ENCODE assay signal across 16 cellular contexts in genomic region chr6:155162682-155163081, GRCh38.
DNase-seq lines count a peak whose midpoint lies in the region; ATAC-seq and TF ChIP-seq lines count a peak whose summit lies in the region.
"Had no signal": no experiment of that assay in that cellular context is flagged by ENCODE, and none has a peak within 500 bp of the region (broad histone marks: within the 10 kb centered on the region; RNA-seq: fewer than 3 reads in every experiment).

No MANE protein-coding gene starts in this region.

- no peaks in the 10 kb centered on the region for H4K20me1 ChIP-seq in PC-9 (ENCODE audit: insufficient read depth)

- no peak overlapping the region for H2AK5ac ChIP-seq in mesenchymal stem cell (ENCODE audit: low read length, severe bottlenecking)

- no peak overlapping the region for H3K14ac ChIP-seq in mesenchymal stem cell (ENCODE audit: low read length in 2 of 2)

- H3K4me1 ChIP-seq in PC-9 (replicated peaks; ENCODE audit: insufficient read depth) (peaks cover 38% of the 10 kb centered on the region), mesenchymal stem cell (ENCODE audit: control insufficient read depth, insufficient read depth, low read depth, low read length) (no peaks in the 10 kb centered on the region)

- peaks cover 19% of the 10 kb centered on the region for H3F3A ChIP-seq in PC-9 (ENCODE audit: insufficient read depth, low read depth)

- no peak overlapping the region for H3K4ac ChIP-seq in mesenchymal stem cell (ENCODE audit: low read depth in 1 of 2, low read length in 2 of 2)

- no peak overlapping the region for H2BK5ac ChIP-seq in mesenchymal stem cell (ENCODE audit: low read depth, low read length, poor library complexity, severe bottlenecking)

- H3K27me3 ChIP-seq in PC-9 (ENCODE audit: insufficient read depth, low read depth) (no peaks in the 10 kb centered on the region), mesenchymal stem cell (ENCODE audit: control insufficient read depth in 1 of 2, insufficient read depth in 1 of 2, low read length in 2 of 2) (no peaks in the 10 kb centered on the region)

- H4K8ac ChIP-seq in mesenchymal stem cell (ENCODE audit: low read length), result no peak overlapping the region

- POLR2A ChIA-PET in PC-9 (lab: Charles Lee; ENCODE audit: unreplicated experiment), result interaction anchor here (0.7 to 1.0 kb wide), 3 partner anchors 9 kb away, joined by 3 to 7 read pairs (median 5); no protein-coding TSS in a partner anchor

- H4K91ac ChIP-seq in mesenchymal stem cell (ENCODE audit: low read length), result no peak overlapping the region

- no TSS peak for BruUV-seq in PC-9 (replicated peaks; lab: Mats Ljungman, UMichigan)

- H3K4me2 ChIP-seq in PC-9 (peak overlapping the region; percentile 57), mesenchymal stem cell (ENCODE audit: low read length, poor library complexity, severe bottlenecking) (no peak overlapping the region)

- no peak overlapping the region for H3K18ac ChIP-seq in mesenchymal stem cell (ENCODE audit: low read depth in 1 of 2, low read length in 2 of 2)

- H3K79me2 ChIP-seq in PC-9 (ENCODE audit: low read depth), result no peaks in the 10 kb centered on the region

- H3K9ac ChIP-seq in mesenchymal stem cell (ENCODE audit: low read length), result no peak overlapping the region

- DNase-seq in EH (ENCODE audit: low read depth), result peak; percentile 39
- peak in 1 of 2 experiments; percentile 79 for DNase-seq in PC-9
- peak; percentile 37 for DNase-seq in dermis blood vessel endothelial cell
- peak; percentile 43 for DNase-seq in mesenchymal stem cell
- no peak for DNase-seq in KBM-7
- DNase-seq: C1 segment of cervical spinal cord, DMS153, NCI-H1092, NCI-H1694, NCI-H2107, NCI-H82, SIG-M5 had no signal

- H3K4me3 ChIP-seq in PC-9 (no peak overlapping the region), mesenchymal stem cell (ENCODE audit: insufficient read depth in 1 of 2, low read depth in 1 of 2, low read length in 2 of 2) (no peak overlapping the region)
- H3K4me3 ChIP-seq: K562 had no signal

- H3K27ac ChIP-seq in PC-9, result peak overlapping the region; percentile 70
- H3K27ac ChIP-seq in mesenchymal stem cell (ENCODE audit: low read length, poor library complexity, severe bottlenecking), result no peak overlapping the region
- H3K27ac ChIP-seq: HL-60 had no signal

- in situ Hi-C loops in KBM-7 (cut with MboI; ENCODE audit: low pct_unique_long_range_greater_than_20kb, low sequenced_read_pairs), result loop anchor here (10.0 to 25.0 kb wide), 2 partner anchors 228 to 475 kb away; no protein-coding TSS in a partner anchor

- no peak overlapping the region for H3K23ac ChIP-seq in mesenchymal stem cell (ENCODE audit: low read length in 2 of 2)

- H3K9me2 ChIP-seq in PC-9 (ENCODE audit: insufficient read depth), result no peaks in the 10 kb centered on the region

- H3K79me1 ChIP-seq in mesenchymal stem cell (replicated peaks; ENCODE audit: low read length, poor library complexity, severe bottlenecking), result no peaks in the 10 kb centered on the region

- 63% methylated on average over 3 of the region's 3 CpGs for WGBS in mesenchymal stem cell

- H3K36me3 ChIP-seq in PC-9 (ENCODE audit: low read depth) (no peaks in the 10 kb centered on the region), mesenchymal stem cell (ENCODE audit: control insufficient read depth in 1 of 2, insufficient read depth in 2 of 2, low read depth in 1 of 2, low read length in 2 of 2) (no peaks in the 10 kb centered on the region)

- peaks cover 11% of the 10 kb centered on the region; the same call in 1 of the 2 replicates for H3K9me3 ChIP-seq in PC-9 (ENCODE audit: insufficient read depth, low read depth)
- no peaks in the 10 kb centered on the region for H3K9me3 ChIP-seq in mesenchymal stem cell (ENCODE audit: control insufficient read depth, low read length)

- intact Hi-C loops in PC-9 (cut with micrococcal nuclease; ENCODE audit: unreplicated experiment), result no loop called here

- no peak for TF ChIP-seq CTCF in PC-9 (conservative IDR thresholded peaks at IDR 0.05)

- H2BK120ac ChIP-seq in mesenchymal stem cell (ENCODE audit: low read depth, low read length), result no peak overlapping the region

- ATAC-seq in GM21447 (IDR thresholded peaks at IDR 0.05; ENCODE audit: unreplicated experiment) (no peak), HG02763 (IDR thresholded peaks at IDR 0.05; ENCODE audit: unreplicated experiment) (no peak)
- ATAC-seq: K562 had no signal

- H2BK12ac ChIP-seq in mesenchymal stem cell (ENCODE audit: low read length in 2 of 2), result no peak overlapping the region

- CTCF ChIA-PET in PC-9 (lab: Charles Lee), result no interaction called here

- H2BK15ac ChIP-seq in mesenchymal stem cell (ENCODE audit: low read depth, poor library complexity, severe bottlenecking), result no peak overlapping the region

- H2AFZ ChIP-seq in PC-9 (no peak overlapping the region), mesenchymal stem cell (ENCODE audit: low read depth, low read length) (no peak overlapping the region)
